1 cellular context compared by ENCODE assay signal in genomic region chrX:65679071-65679540, GRCh38.
TF ChIP-seq lines count a peak whose summit lies in the region.

No MANE protein-coding gene starts in this region.

TF ChIP-seq in SK-N-SH treated with all-trans-retinoic acid at 6 μM for 48 hours, 23 proteins besides CTCF, POLR2A, EP300 and RAD21 (continued from another document):
- TF ChIP-seq POU6F1 (CRISPR knock-in tag; IDR thresholded peaks at IDR 0.05; ENCODE audit: borderline replicate concordance, low read depth) (no peak), TCF4 (CRISPR knock-in tag; IDR thresholded peaks at IDR 0.05; ENCODE audit: borderline replicate concordance) (no peak), ZFP3 (CRISPR knock-in tag; IDR thresholded peaks at IDR 0.05) (no peak), CSDC2 (CRISPR knock-in tag; IDR thresholded peaks at IDR 0.05) (no peak), GLIS3 (CRISPR knock-in tag; IDR thresholded peaks at IDR 0.05) (no peak)
